Comparison of ENCODE assay signal across 25 cellular contexts in the genomic region with DNA sequence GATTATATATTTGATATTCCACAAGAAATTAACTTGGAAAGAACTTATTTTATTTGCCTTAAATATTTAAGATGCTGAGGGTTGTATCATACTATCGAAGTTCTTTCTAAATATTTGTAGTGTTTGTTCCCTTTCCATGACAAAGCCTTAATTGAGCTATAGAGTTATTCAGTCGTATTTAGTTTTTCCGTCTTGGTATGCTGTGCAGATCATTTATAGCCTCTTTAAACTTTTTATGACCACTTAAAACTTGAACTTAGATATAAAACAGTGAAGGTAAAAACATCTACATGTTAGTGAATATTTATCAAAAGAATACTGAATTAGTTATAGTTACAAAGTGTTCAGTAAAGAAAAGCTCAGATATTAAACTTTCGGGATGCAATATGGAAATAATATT.
"Had no signal": no experiment of that assay in that cellular context is flagged by ENCODE, and none has a peak within 500 bp of the region (broad histone marks: within the 10 kb centered on the region; RNA-seq: fewer than 3 reads in every experiment).

No MANE protein-coding gene starts in this region.

- H3K4me1 Mint-ChIP-seq: mesothelial cell of epicardium had no signal

- H3K27me3 Mint-ChIP-seq: naive B cell; stimulated activated memory B cell treated with anti-CD40 and anti-IgM and Interleukin-4, amounts not matched to agents 10 μg/mL and 1 μg/mL and 100 μg/mL, for 72 hours; stimulated activated naive CD8-positive, alpha-beta T cell treated with anti-CD3 and anti-CD28 coated beads, Interleukin-15, amount 100 ng/mL, for 72 hours; type B pancreatic cell had no signal

- H3K27me3 ChIP-seq: pancreas, spleen, tibial nerve, uterus had no signal

- H3K9me3 ChIP-seq: left ventricle myocardium inferior, pancreas, prostate gland, spleen, tibial nerve, uterus had no signal

- H3K9me3 Mint-ChIP-seq: immature natural killer cell; nephron; neural crest cell; stimulated activated naive CD8-positive, alpha-beta T cell treated with anti-CD3 and anti-CD28 coated beads, Interleukin-15, amount 100 ng/mL, for 72 hours had no signal

- H3K4me1 ChIP-seq: prostate gland, uterus had no signal

- H3K27ac ChIP-seq: left ventricle myocardium inferior, pancreas, prostate gland, skin epidermis, spleen, tibial nerve, uterus had no signal

- H3K27ac Mint-ChIP-seq: mesothelial cell of epicardium; nephron; stimulated activated memory B cell treated with anti-CD40 and anti-IgM and Interleukin-4, amounts not matched to agents 10 μg/mL and 1 μg/mL and 100 μg/mL, for 72 hours; stimulated activated naive CD8-positive, alpha-beta T cell treated with anti-CD3 and anti-CD28 coated beads, Interleukin-15, amount 100 ng/mL, for 72 hours; type B pancreatic cell had no signal

- H3K36me3 ChIP-seq: left ventricle myocardium inferior, pancreas, prostate gland, tibial nerve, uterus had no signal

- ATAC-seq: pancreas; right cardiac atrium; sciatic nerve; stimulated activated memory B cell treated with anti-CD40 and anti-IgM and Interleukin-4, amounts not matched to agents 10 μg/mL and 1 μg/mL and 100 μg/mL, for 72 hours; stimulated activated naive CD8-positive, alpha-beta T cell treated with anti-CD3 and anti-CD28 coated beads, Interleukin-15, amount 100 ng/mL, for 72 hours had no signal

- H3K36me3 Mint-ChIP-seq: type B pancreatic cell had no signal

- H3K4me3 Mint-ChIP-seq: immature natural killer cell; mesothelial cell of epicardium; nephron; neural crest cell; stimulated activated memory B cell treated with anti-CD40 and anti-IgM and Interleukin-4, amounts not matched to agents 10 μg/mL and 1 μg/mL and 100 μg/mL, for 72 hours; stimulated activated naive CD8-positive, alpha-beta T cell treated with anti-CD3 and anti-CD28 coated beads, Interleukin-15, amount 100 ng/mL, for 72 hours; type B pancreatic cell had no signal

- H3K4me3 ChIP-seq: left ventricle myocardium inferior, lung, pancreas, prostate gland, skin epidermis, spleen, tibial nerve, uterus had no signal

- DNase-seq: hypothalamus; immature natural killer cell; left ventricle myocardium inferior; mesendoderm; naive B cell; nucleus accumbens; pancreas; retina; right cardiac atrium; spleen; stimulated activated CD4-positive, alpha-beta T cell treated with anti-CD3 and anti-CD28 coated beads, Interleukin-4, amount 100 ng/mL, for 24 hours; stimulated activated naive CD4-positive, alpha-beta T cell treated with Interleukin-2 at 50 U/mL for 16 hours; stimulated activated naive CD8-positive, alpha-beta T cell treated with anti-CD3 and anti-CD28 coated beads, Interleukin-15, amount 100 ng/mL, for 72 hours; substantia nigra; uterus had no signal
